Comparison of ENCODE assay signal across 1 cellular context in the genomic region with DNA sequence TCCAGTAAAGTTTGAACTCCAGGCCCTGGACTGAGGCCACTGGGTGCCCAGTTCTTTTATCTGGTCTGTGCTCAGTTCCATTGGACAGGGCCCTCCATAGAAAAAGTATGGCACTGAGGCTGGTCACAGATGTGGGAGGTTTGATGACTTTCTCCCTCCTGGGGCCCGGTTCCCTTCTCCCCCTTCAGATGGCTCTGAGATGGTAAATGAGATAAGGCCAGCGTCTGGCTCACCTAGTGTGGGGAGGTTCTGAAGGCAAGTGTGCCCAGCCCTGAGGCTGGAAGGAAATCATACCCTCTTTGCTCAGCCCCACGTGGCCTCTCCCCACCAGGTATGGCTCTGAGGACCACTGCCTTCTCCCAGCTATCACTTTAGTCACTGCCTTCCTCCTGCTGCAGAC.
TF ChIP-seq lines count a peak whose summit lies in the region.

No MANE protein-coding gene starts in this region.

TF ChIP-seq in HepG2, 621 proteins besides CTCF, POLR2A, EP300 and RAD21:
- TF ChIP-seq ZNF792 (CRISPR knock-in tag; IDR thresholded peaks at IDR 0.05), result no peak
- TF ChIP-seq GLI4 (CRISPR knock-in tag; IDR thresholded peaks at IDR 0.05; ENCODE audit: borderline replicate concordance), result no peak
- TF ChIP-seq ZNF75D (CRISPR knock-in tag; IDR thresholded peaks at IDR 0.05; ENCODE audit: borderline replicate concordance), result no peak
- no peak for TF ChIP-seq ZNF605 (CRISPR knock-in tag; IDR thresholded peaks at IDR 0.05)
- no peak for TF ChIP-seq MAFK (conservative IDR thresholded peaks at IDR 0.05 in 1 of 2, IDR thresholded peaks at IDR 0.05 in 1 of 2; ENCODE audit: low read length in 2 of 2)
- TF ChIP-seq ZNF20 (CRISPR knock-in tag; IDR thresholded peaks at IDR 0.05), result no peak
- no peak for TF ChIP-seq ATF1 (CRISPR knock-in tag; IDR thresholded peaks at IDR 0.05)
- TF ChIP-seq PAWR (CRISPR knock-in tag; IDR thresholded peaks at IDR 0.05; ENCODE audit: borderline replicate concordance), result no peak
- TF ChIP-seq, protein P1, sequence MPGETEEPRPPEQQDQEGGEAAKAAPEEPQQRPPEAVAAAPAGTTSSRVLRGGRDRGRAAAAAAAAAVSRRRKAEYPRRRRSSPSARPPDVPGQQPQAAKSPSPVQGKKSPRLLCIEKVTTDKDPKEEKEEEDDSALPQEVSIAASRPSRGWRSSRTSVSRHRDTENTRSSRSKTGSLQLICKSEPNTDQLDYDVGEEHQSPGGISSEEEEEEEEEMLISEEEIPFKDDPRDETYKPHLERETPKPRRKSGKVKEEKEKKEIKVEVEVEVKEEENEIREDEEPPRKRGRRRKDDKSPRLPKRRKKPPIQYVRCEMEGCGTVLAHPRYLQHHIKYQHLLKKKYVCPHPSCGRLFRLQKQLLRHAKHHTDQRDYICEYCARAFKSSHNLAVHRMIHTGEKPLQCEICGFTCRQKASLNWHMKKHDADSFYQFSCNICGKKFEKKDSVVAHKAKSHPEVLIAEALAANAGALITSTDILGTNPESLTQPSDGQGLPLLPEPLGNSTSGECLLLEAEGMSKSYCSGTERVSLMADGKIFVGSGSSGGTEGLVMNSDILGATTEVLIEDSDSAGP (CRISPR knock-in tag; IDR thresholded peaks at IDR 0.05; ENCODE audit: borderline replicate concordance), result no peak
TF ChIP-seq in HepG2: peak in this region for 0.
